In the genomic region with DNA sequence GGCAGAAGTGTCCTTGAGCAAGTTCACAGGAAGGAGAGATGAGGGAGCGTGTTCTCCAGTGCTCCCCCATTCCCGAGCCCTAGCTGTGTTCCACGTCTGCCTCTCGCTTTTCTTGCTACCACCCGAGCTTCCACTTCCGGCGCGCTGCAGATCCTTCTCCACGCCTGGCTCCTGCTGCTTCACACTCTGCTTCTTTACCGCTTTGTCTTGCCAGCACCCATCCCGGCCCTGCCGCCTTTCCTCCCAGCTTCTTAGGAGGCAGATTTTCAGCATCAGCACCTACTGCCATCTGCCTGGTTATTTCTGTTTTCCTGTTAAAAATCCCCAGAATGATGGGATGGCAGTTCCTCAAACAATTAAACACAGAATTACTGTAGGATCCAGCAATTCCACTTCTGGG, we compare ENCODE assay signal across 29 cellular contexts.
"Had no signal": no experiment of that assay in that cellular context is flagged by ENCODE, and none has a peak within 500 bp of the region (broad histone marks: within the 10 kb centered on the region; RNA-seq: fewer than 3 reads in every experiment).

No MANE protein-coding gene starts in this region.

- H3K27ac ChIP-seq: brain microvascular endothelial cell, epithelial cell of prostate, esophagus squamous epithelium had no signal

- ATAC-seq: activated CD4-positive, alpha-beta T cell treated with anti-CD3 and anti-CD28 coated beads for 36 hours; activated CD8-positive, alpha-beta memory T cell treated with anti-CD3 and anti-CD28 coated beads, Interleukin-2, amount 10 ng/mL, durations not matched to agents 7 days and 5 days; activated CD8-positive, alpha-beta T cell treated with anti-CD3 and anti-CD28 coated beads, Interleukin-2, amount 10 ng/mL, durations not matched to agents 7 days and 5 days; T-helper 17 cell had no signal

- H3K4me1 Mint-ChIP-seq: activated CD4-positive, alpha-beta T cell treated with anti-CD3 and anti-CD28 coated beads for 36 hours; activated CD4-positive, alpha-beta T cell treated with anti-CD3 and anti-CD28 coated beads, Interleukin-2, amount 10 ng/mL, durations not matched to agents 24 days and 14 days; activated CD8-positive, alpha-beta memory T cell treated with anti-CD3 and anti-CD28 coated beads, Interleukin-2, amount 10 ng/mL, durations not matched to agents 7 days and 5 days; activated naive CD4-positive, alpha-beta T cell treated with anti-CD3 and anti-CD28 coated beads, Interleukin-2, amount 50 U/mL, for 24 hours; activated naive CD8-positive, alpha-beta T cell treated with anti-CD3 and anti-CD28 coated beads, Interleukin-2, amount 10 ng/mL, durations not matched to agents 7 days and 5 days; central memory CD8-positive, alpha-beta T cell; T-helper 17 cell had no signal

- H3K9me3 Mint-ChIP-seq: activated CD4-positive, alpha-beta T cell treated with anti-CD3 and anti-CD28 coated beads, Interleukin-2, amount 10 ng/mL, durations not matched to agents 24 days and 14 days; activated naive CD4-positive, alpha-beta T cell treated with anti-CD3 and anti-CD28 coated beads, Interleukin-2, amount 50 U/mL, for 24 hours; activated T-helper 1 cell treated with anti-CD3 and anti-CD28 coated beads, Interleukin-12 subunit alpha, Interleukin-12 subunit beta, Interleukin-2, Interleukin-4 antibody, amounts not matched to agents 30 ng/mL and 10 ng/mL and 1 ng/mL, durations not matched to agents 14 hours and 24 hours and 36 hours; activated T-helper 2 cell treated with anti-CD3 and anti-CD28 coated beads, Interferon-gamma antibody, Interleukin-2, Interleukin-4, amounts not matched to agents 10 μg/mL and 5 μg/mL and 100 μg/mL, durations not matched to agents 14 hours and 24 hours and 36 hours; central memory CD8-positive, alpha-beta T cell had no signal

- H3K27me3 Mint-ChIP-seq: activated CD4-positive, alpha-beta T cell treated with anti-CD3 and anti-CD28 coated beads, Interleukin-2, amount 10 ng/mL, durations not matched to agents 24 days and 14 days; activated CD8-positive, alpha-beta memory T cell treated with anti-CD3 and anti-CD28 coated beads, Interleukin-2, amount 10 ng/mL, durations not matched to agents 7 days and 5 days; activated naive CD4-positive, alpha-beta T cell treated with anti-CD3 and anti-CD28 coated beads, Interleukin-2, amount 50 U/mL, for 24 hours; activated naive CD8-positive, alpha-beta T cell treated with anti-CD3 and anti-CD28 coated beads, Interleukin-2, amount 10 ng/mL, durations not matched to agents 7 days and 5 days; central memory CD8-positive, alpha-beta T cell; T-helper 17 cell had no signal

- H3K4me3 Mint-ChIP-seq: activated CD4-positive, alpha-beta memory T cell treated with anti-CD3 and anti-CD28 coated beads for 36 hours; activated CD4-positive, alpha-beta T cell treated with anti-CD3 and anti-CD28 coated beads for 36 hours; activated CD4-positive, alpha-beta T cell treated with anti-CD3 and anti-CD28 coated beads, Interleukin-2, amount 10 ng/mL, durations not matched to agents 24 days and 14 days; activated CD8-positive, alpha-beta memory T cell treated with anti-CD3 and anti-CD28 coated beads, Interleukin-2, amount 10 ng/mL, durations not matched to agents 7 days and 5 days; activated CD8-positive, alpha-beta T cell treated with anti-CD3 and anti-CD28 coated beads, Interleukin-2, amount 10 ng/mL, durations not matched to agents 7 days and 5 days; activated naive CD4-positive, alpha-beta T cell treated with anti-CD3 and anti-CD28 coated beads for 36 hours; activated naive CD4-positive, alpha-beta T cell treated with anti-CD3 and anti-CD28 coated beads, Interleukin-2, amount 50 U/mL, for 24 hours; activated naive CD8-positive, alpha-beta T cell treated with anti-CD3 and anti-CD28 coated beads, Interleukin-2, amount 10 ng/mL, durations not matched to agents 7 days and 5 days; activated T-helper 1 cell treated with anti-CD3 and anti-CD28 coated beads, Interleukin-12 subunit alpha, Interleukin-12 subunit beta, Interleukin-2, Interleukin-4 antibody, amounts not matched to agents 30 ng/mL and 10 ng/mL and 1 ng/mL, durations not matched to agents 14 hours and 24 hours and 36 hours; central memory CD8-positive, alpha-beta T cell; T-helper 17 cell; T-helper 2 cell treated with Interferon-gamma antibody and Interleukin-4, amounts not matched to agents 5 μg/mL and 100 μg/mL, for 36 hours had no signal

- H3K27ac Mint-ChIP-seq: activated CD4-positive, alpha-beta memory T cell treated with anti-CD3 and anti-CD28 coated beads for 36 hours; activated CD4-positive, alpha-beta T cell treated with anti-CD3 and anti-CD28 coated beads for 36 hours; activated CD4-positive, alpha-beta T cell treated with anti-CD3 and anti-CD28 coated beads, Interleukin-2, amount 10 ng/mL, durations not matched to agents 24 days and 14 days; activated CD8-positive, alpha-beta memory T cell treated with anti-CD3 and anti-CD28 coated beads, Interleukin-2, amount 10 ng/mL, durations not matched to agents 7 days and 5 days; activated CD8-positive, alpha-beta T cell treated with anti-CD3 and anti-CD28 coated beads, Interleukin-2, amount 10 ng/mL, durations not matched to agents 7 days and 5 days; activated naive CD4-positive, alpha-beta T cell treated with anti-CD3 and anti-CD28 coated beads for 36 hours; activated naive CD4-positive, alpha-beta T cell treated with anti-CD3 and anti-CD28 coated beads, Interleukin-2, amount 50 U/mL, for 24 hours; activated naive CD8-positive, alpha-beta T cell treated with anti-CD3 and anti-CD28 coated beads, Interleukin-2, amount 10 ng/mL, durations not matched to agents 7 days and 5 days; activated T-helper 1 cell treated with anti-CD3 and anti-CD28 coated beads, Interleukin-12 subunit alpha, Interleukin-12 subunit beta, Interleukin-2, Interleukin-4 antibody, amounts not matched to agents 30 ng/mL and 10 ng/mL and 1 ng/mL, durations not matched to agents 14 hours and 24 hours and 36 hours; activated T-helper 2 cell treated with anti-CD3 and anti-CD28 coated beads, Interferon-gamma antibody, Interleukin-2, Interleukin-4, amounts not matched to agents 10 μg/mL and 5 μg/mL and 100 μg/mL, durations not matched to agents 14 hours and 24 hours and 36 hours; T-helper 17 cell; T-helper 2 cell treated with Interferon-gamma antibody and Interleukin-4, amounts not matched to agents 5 μg/mL and 100 μg/mL, for 36 hours had no signal

- H3K4me3 ChIP-seq: esophagus squamous epithelium had no signal

- DNase-seq: activated CD4-positive, alpha-beta memory T cell treated with anti-CD3 and anti-CD28 coated beads for 36 hours; activated CD4-positive, alpha-beta T cell treated with anti-CD3 and anti-CD28 coated beads for 36 hours; activated CD4-positive, alpha-beta T cell treated with anti-CD3 and anti-CD28 coated beads, Interleukin-2, amount 10 ng/mL, durations not matched to agents 24 days and 14 days; activated CD4-positive, CD25-positive, alpha-beta regulatory T cell; activated CD4-positive, CD25-positive, alpha-beta regulatory T cell treated with anti-CD3 and anti-CD28 coated beads, Interleukin-2, amount 50 U/mL, for 72 hours; activated CD8-positive, alpha-beta memory T cell treated with anti-CD3 and anti-CD28 coated beads, Interleukin-2, amount 10 ng/mL, durations not matched to agents 7 days and 5 days; activated CD8-positive, alpha-beta memory T cell treated with anti-CD3 and anti-CD28 coated beads, Interleukin-2, amount 50 U/mL, for 4 hours; activated CD8-positive, alpha-beta T cell treated with anti-CD3 and anti-CD28 coated beads, Interleukin-2, amount 10 ng/mL, durations not matched to agents 7 days and 5 days; activated effector memory CD4-positive, alpha-beta T cell treated with anti-CD3 and anti-CD28 coated beads, Interleukin-2, amount 50 U/mL, for 16 hours; activated naive CD4-positive, alpha-beta T cell treated with anti-CD3 and anti-CD28 coated beads for 36 hours; activated naive CD8-positive, alpha-beta T cell treated with anti-CD3 and anti-CD28 coated beads, Interleukin-2, amount 10 ng/mL, durations not matched to agents 7 days and 5 days; activated T-cell treated with anti-CD3 and anti-CD28 coated beads, Interleukin-2, amount 50 U/mL, for 1 hour; activated T-cell treated with anti-CD3 and anti-CD28 coated beads, Interleukin-2, amount 50 U/mL, for 48 hours; brain microvascular endothelial cell; cortex of kidney; dermis blood vessel endothelial cell; effector CD8-positive, alpha-beta T cell; esophagus squamous epithelium; foreskin melanocyte; head of caudate nucleus; T-helper 1 cell; T-helper 17 cell; T1000 had no signal

- H3K27me3 ChIP-seq: brain microvascular endothelial cell, esophagus squamous epithelium had no signal

- H3K36me3 Mint-ChIP-seq: activated CD4-positive, alpha-beta memory T cell treated with anti-CD3 and anti-CD28 coated beads for 36 hours; activated CD8-positive, alpha-beta memory T cell treated with anti-CD3 and anti-CD28 coated beads, Interleukin-2, amount 10 ng/mL, durations not matched to agents 7 days and 5 days; activated naive CD4-positive, alpha-beta T cell treated with anti-CD3 and anti-CD28 coated beads, Interleukin-2, amount 50 U/mL, for 24 hours; activated naive CD8-positive, alpha-beta T cell treated with anti-CD3 and anti-CD28 coated beads, Interleukin-2, amount 10 ng/mL, durations not matched to agents 7 days and 5 days had no signal
